In the genomic region with DNA sequence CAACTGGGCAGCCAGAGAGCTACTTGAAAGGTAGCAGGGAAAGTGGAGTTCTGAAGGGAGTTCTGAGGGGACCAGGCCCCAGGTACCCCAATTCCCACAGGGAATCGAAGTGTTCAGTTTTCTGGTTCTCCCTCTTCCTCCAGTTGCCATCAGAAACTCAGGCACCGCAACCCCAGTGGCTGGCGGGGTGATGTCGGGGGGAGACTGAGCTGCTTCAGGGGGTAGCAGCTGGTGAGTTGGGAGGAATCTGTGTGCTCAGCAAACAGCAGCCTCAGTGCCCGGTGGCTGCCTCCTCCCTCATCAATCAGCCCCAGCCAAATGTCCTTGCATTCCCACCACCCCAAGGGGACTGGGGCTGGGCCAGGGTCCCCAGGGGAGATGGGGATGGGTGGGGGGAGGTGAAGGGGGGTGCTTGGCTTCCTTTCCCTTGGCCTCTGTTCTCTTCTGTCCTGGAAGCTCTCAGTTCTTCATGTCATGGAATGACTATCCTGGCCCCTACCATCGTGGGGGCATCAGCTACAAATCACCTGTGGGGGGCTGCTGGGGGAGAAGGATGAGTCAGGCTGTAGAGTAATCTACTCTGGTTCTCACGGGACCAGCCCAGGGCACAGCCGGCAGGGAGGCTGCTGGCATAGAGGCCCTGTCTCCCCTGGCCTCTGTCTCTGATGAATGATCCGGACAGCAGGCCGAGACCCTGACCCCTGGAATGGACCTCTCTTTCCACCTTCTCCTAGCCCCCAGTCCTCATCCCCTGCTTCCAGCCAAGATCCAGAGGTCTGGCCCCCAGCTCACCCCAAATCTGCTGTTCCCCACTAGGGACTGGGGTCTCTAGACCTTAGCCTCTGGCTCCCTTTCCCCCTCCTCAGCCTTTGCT, we compare ENCODE assay signal across 19 cellular contexts. TPM values are rescaled to one million over a fixed set of nuclear protein-coding genes. Genes with fewer than 3 reads are reported as not detected.
"Had no signal": no experiment of that assay in that cellular context is flagged by ENCODE, and none has a peak within 500 bp of the region (broad histone marks: within the 10 kb centered on the region; RNA-seq: fewer than 3 reads in every experiment).

No MANE protein-coding gene starts in this region.

- H3K9me3 Mint-ChIP-seq: activated CD4-positive, alpha-beta T cell treated with anti-CD3 and anti-CD28 coated beads, Interleukin-2, amount 10 ng/mL, durations not matched to agents 7 days and 5 days; activated naive CD8-positive, alpha-beta T cell treated with anti-CD3 and anti-CD28 coated beads, Interleukin-2, amount 10 ng/mL, durations not matched to agents 7 days and 5 days; activated T-cell treated with anti-CD3 and anti-CD28 coated beads, Interleukin-2, amount 50 U/mL, for 24 hours; activated T-helper 2 cell treated with anti-CD3 and anti-CD28 coated beads, Interferon-gamma antibody, Interleukin-2, Interleukin-4, amounts not matched to agents 10 μg/mL and 5 μg/mL and 100 μg/mL, durations not matched to agents 14 hours and 24 hours and 36 hours; stimulated activated naive B cell treated with anti-CD40 and anti-IgM and Interleukin-4, amounts not matched to agents 10 μg/mL and 1 μg/mL and 100 μg/mL, for 72 hours had no signal

- H3K27ac Mint-ChIP-seq: activated CD8-positive, alpha-beta T cell treated with anti-CD3 and anti-CD28 coated beads, Interleukin-2, amount 10 ng/mL, durations not matched to agents 7 days and 5 days; activated T-cell treated with anti-CD3 and anti-CD28 coated beads, Interleukin-2, amount 50 U/mL, for 24 hours; activated T-helper 2 cell treated with anti-CD3 and anti-CD28 coated beads, Interferon-gamma antibody, Interleukin-2, Interleukin-4, amounts not matched to agents 10 μg/mL and 5 μg/mL and 100 μg/mL, durations not matched to agents 14 hours and 24 hours and 36 hours; stimulated activated naive B cell treated with anti-CD40 and anti-IgM and Interleukin-4, amounts not matched to agents 10 μg/mL and 1 μg/mL and 100 μg/mL, for 72 hours had no signal

- DNase-seq: activated CD4-positive, alpha-beta T cell treated with anti-CD3 and anti-CD28 coated beads, Interleukin-2, amount 10 ng/mL, durations not matched to agents 7 days and 5 days; activated CD8-positive, alpha-beta T cell treated with anti-CD3 and anti-CD28 coated beads, Interleukin-2, amount 10 ng/mL, durations not matched to agents 7 days and 5 days; activated naive CD4-positive, alpha-beta T cell treated with Interleukin-2 at 50 U/mL for 16 hours; activated naive CD8-positive, alpha-beta T cell treated with anti-CD3 and anti-CD28 coated beads, Interleukin-2, amount 10 ng/mL, durations not matched to agents 7 days and 5 days; activated T-cell treated with anti-CD3 and anti-CD28 coated beads, Interleukin-2, amount 50 U/mL, for 24 hours; amygdala; body of pancreas; caudate nucleus; dorsolateral prefrontal cortex; foreskin melanocyte; heart left ventricle; left lung; stimulated activated naive B cell treated with anti-CD40 and anti-IgM and Interleukin-4, amounts not matched to agents 10 μg/mL and 1 μg/mL and 100 μg/mL, for 72 hours; upper lobe of right lung had no signal

- H3K4me3 Mint-ChIP-seq: activated CD4-positive, alpha-beta T cell treated with anti-CD3 and anti-CD28 coated beads, Interleukin-2, amount 10 ng/mL, durations not matched to agents 7 days and 5 days; activated CD8-positive, alpha-beta T cell treated with anti-CD3 and anti-CD28 coated beads, Interleukin-2, amount 10 ng/mL, durations not matched to agents 7 days and 5 days; activated naive CD8-positive, alpha-beta T cell treated with anti-CD3 and anti-CD28 coated beads, Interleukin-2, amount 10 ng/mL, durations not matched to agents 7 days and 5 days; activated T-cell treated with anti-CD3 and anti-CD28 coated beads, Interleukin-2, amount 50 U/mL, for 24 hours had no signal

- H3K36me3 Mint-ChIP-seq: activated naive CD8-positive, alpha-beta T cell treated with anti-CD3 and anti-CD28 coated beads, Interleukin-2, amount 10 ng/mL, durations not matched to agents 7 days and 5 days; stimulated activated naive B cell treated with anti-CD40 and anti-IgM and Interleukin-4, amounts not matched to agents 10 μg/mL and 1 μg/mL and 100 μg/mL, for 72 hours had no signal

- ATAC-seq: activated CD4-positive, CD25-positive, alpha-beta regulatory T cell treated with anti-CD3 and anti-CD28 coated beads, Interleukin-2, amount 50 U/mL, for 24 hours; activated CD8-positive, alpha-beta T cell treated with anti-CD3 and anti-CD28 coated beads, Interleukin-2, amount 10 ng/mL, durations not matched to agents 7 days and 5 days; body of pancreas; heart left ventricle; left lung; stimulated activated naive B cell treated with anti-CD40 and anti-IgM and Interleukin-4, amounts not matched to agents 10 μg/mL and 1 μg/mL and 100 μg/mL, for 72 hours; upper lobe of right lung had no signal

RNA-seq across cellular contexts. Expression of gene DNAH2, which starts 2.6 kb away (rescaled TPM):
- total RNA-seq: activated CD4-positive, alpha-beta T cell treated with anti-CD3 and anti-CD28 coated beads, Interleukin-2, amount 10 ng/mL, durations not matched to agents 7 days and 5 days; activated CD8-positive, alpha-beta T cell treated with anti-CD3 and anti-CD28 coated beads, Interleukin-2, amount 10 ng/mL, durations not matched to agents 7 days and 5 days; activated naive CD8-positive, alpha-beta T cell treated with anti-CD3 and anti-CD28 coated beads, Interleukin-2, amount 10 ng/mL, durations not matched to agents 7 days and 5 days; activated T-helper 2 cell treated with anti-CD3 and anti-CD28 coated beads, Interferon-gamma antibody, Interleukin-2, Interleukin-4, amounts not matched to agents 10 μg/mL and 5 μg/mL and 100 μg/mL, durations not matched to agents 14 hours and 24 hours and 36 hours; epithelial cell of proximal tubule; T-helper 1 cell treated with Interleukin-12 subunit alpha and Interleukin-12 subunit beta and Interleukin-4 antibody, amounts not matched to agents 30 ng/mL and 1 ng/mL, for 36 hours had no signal

RNA-seq across cellular contexts. Expression of gene EFNB3, which starts 10.0 kb away (rescaled TPM):
- total RNA-seq: activated CD4-positive, alpha-beta T cell treated with anti-CD3 and anti-CD28 coated beads, Interleukin-2, amount 10 ng/mL, durations not matched to agents 7 days and 5 days; activated CD8-positive, alpha-beta T cell treated with anti-CD3 and anti-CD28 coated beads, Interleukin-2, amount 10 ng/mL, durations not matched to agents 7 days and 5 days; activated naive CD8-positive, alpha-beta T cell treated with anti-CD3 and anti-CD28 coated beads, Interleukin-2, amount 10 ng/mL, durations not matched to agents 7 days and 5 days; activated T-helper 2 cell treated with anti-CD3 and anti-CD28 coated beads, Interferon-gamma antibody, Interleukin-2, Interleukin-4, amounts not matched to agents 10 μg/mL and 5 μg/mL and 100 μg/mL, durations not matched to agents 14 hours and 24 hours and 36 hours; T-helper 1 cell treated with Interleukin-12 subunit alpha and Interleukin-12 subunit beta and Interleukin-4 antibody, amounts not matched to agents 30 ng/mL and 1 ng/mL, for 36 hours; thoracic aorta had no signal
